ENCODE assay signal across 10 cellular contexts in genomic region chr9:69190086-69190865, GRCh38. TPM values are rescaled to one million over a fixed set of nuclear protein-coding genes. Genes with fewer than 3 reads are reported as not detected.
DNase-seq lines count a peak whose midpoint lies in the region; ATAC-seq and TF ChIP-seq lines count a peak whose summit lies in the region.
"Had no signal": no experiment of that assay in that cellular context is flagged by ENCODE, and none has a peak within 500 bp of the region (broad histone marks: within the 10 kb centered on the region; RNA-seq: fewer than 3 reads in every experiment).

No MANE protein-coding gene starts in this region.

- H3K4me2 ChIP-seq in osteoblast (ENCODE audit: insufficient read depth, low read length), result no peak overlapping the region

- no peaks in the 10 kb centered on the region for H3K9me3 ChIP-seq in osteoblast (ENCODE audit: low read depth, low read length)
- H3K9me3 ChIP-seq: testis had no signal

- H3K4me3 ChIP-seq in osteoblast (ENCODE audit: insufficient read depth, low read length), result no peak overlapping the region
- H3K4me3 ChIP-seq: testis had no signal

- H3K79me2 ChIP-seq in osteoblast (ENCODE audit: insufficient read depth, low read length), result peaks cover 81% of the 10 kb centered on the region

- H4K20me1 ChIP-seq in osteoblast (ENCODE audit: insufficient read depth, low read length), result peaks cover 7% of the 10 kb centered on the region

- ATAC-seq in GM19372 (IDR thresholded peaks at IDR 0.05; ENCODE audit: low read depth, unreplicated experiment) (peak; percentile 69), HG02870 (IDR thresholded peaks at IDR 0.05; ENCODE audit: unreplicated experiment) (peak; percentile 72)
- ATAC-seq: activated T-cell treated with anti-CD3 and anti-CD28 coated beads, Interleukin-2, amount 50 U/mL, for 72 hours had no signal

- H3K36me3 ChIP-seq in osteoblast (ENCODE audit: insufficient read depth, low read length), result no peaks in the 10 kb centered on the region

- peak overlapping the region; percentile 40 for H3K27ac ChIP-seq in temporal lobe (ENCODE audit: low read depth, low read length)
- H3K27ac ChIP-seq in osteoblast (ENCODE audit: low read depth, low read length), result no peak overlapping the region

- no peaks in the 10 kb centered on the region for H3K27me3 ChIP-seq in osteoblast (ENCODE audit: insufficient read depth, low read length)
- H3K27me3 ChIP-seq: testis had no signal

- H3K4me1 ChIP-seq in osteoblast (ENCODE audit: insufficient read depth, low read length), result peaks cover 19% of the 10 kb centered on the region

- TF ChIP-seq CTCF in GM10248 (IDR thresholded peaks at IDR 0.05; ENCODE audit: control extremely low read depth, extremely low read depth, low read depth, missing control alignments) (no peak), osteoblast (IDR thresholded peaks at IDR 0.05; ENCODE audit: extremely low read depth, low read depth, low read length) (no peak)

- peak; percentile 12 for DNase-seq in MV-4-11 (lab: John Stamatoyannopoulos, UW)
- DNase-seq in GM10248 (ENCODE audit: extremely low spot score), result no peak
- no peak for DNase-seq in kidney glomerular epithelial cell (lab: John Stamatoyannopoulos, UW)
- DNase-seq in osteoblast (ENCODE audit: insufficient read length, low spot score, missing footprints), result no peak
- DNase-seq: activated T-cell treated with anti-CD3 and anti-CD28 coated beads, Interleukin-2, amount 50 U/mL, for 72 hours; NCI-H510A; testis had no signal

- CTCF ChIA-PET in GM10248 (lab: Yijun Ruan, JAX), result interaction anchor here (1.1 to 11.8 kb wide), 4 partner anchors 9 to 134 kb away, joined by 5 to 197 read pairs (median 8); no protein-coding TSS in a partner anchor

- POLR2A ChIA-PET in GM10248 (lab: Yijun Ruan, JAX), result no interaction called here

- H2AFZ ChIP-seq in osteoblast (ENCODE audit: low read length), result no peak overlapping the region

RNA-seq across cellular contexts. Expression of gene TJP2, which starts 16.2 kb away (rescaled TPM):
- 5.9 TPM for total RNA-seq in temporal lobe
- 28.6 and 30.4 TPM in 2 replicates for total RNA-seq in osteoblast
